8 cellular contexts compared by ENCODE assay signal in genomic region chr7:39621784-39622411, GRCh38. TPM values are rescaled to one million over a fixed set of nuclear protein-coding genes. Genes with fewer than 3 reads are reported as not detected.
DNase-seq lines count a peak whose midpoint lies in the region; ATAC-seq and TF ChIP-seq lines count a peak whose summit lies in the region.

No MANE protein-coding gene starts in this region.

- H3K4me1 ChIP-seq in HUES48 (ENCODE audit: control insufficient read depth, insufficient read depth, low read length) = peaks cover 29% of the 10 kb centered on the region
- peaks cover 27% of the 10 kb centered on the region for H3K4me1 ChIP-seq in neuron (ENCODE audit: insufficient read depth, low read length)
- peaks cover 33% of the 10 kb centered on the region for H3K4me1 ChIP-seq in lower lobe of right lung

- no peak for ATAC-seq in lower lobe of right lung

- peak; percentile 6 for DNase-seq in NCI-H748 (lab: John Stamatoyannopoulos, UW; ENCODE audit: unreplicated experiment)
- no peak for DNase-seq in NCI-H748 treated with DMSO at 0.1 percent for 48 hours (lab: John Stamatoyannopoulos, UW)
- DNase-seq in activated gamma-delta T cell (lab: John Stamatoyannopoulos, UW) = no peak
- DNase-seq in lower lobe of right lung = no peak
- no peak for DNase-seq in cortex of kidney (lab: John Stamatoyannopoulos, UW)

- H3K9ac ChIP-seq in HUES48 (ENCODE audit: low read depth, low read length) = no peak overlapping the region

- H3K36me3 ChIP-seq in HUES48 (ENCODE audit: control insufficient read depth, insufficient read depth, low read length) (no peaks in the 10 kb centered on the region), neuron (ENCODE audit: insufficient read depth, low read length) (no peaks in the 10 kb centered on the region), lower lobe of right lung (no peaks in the 10 kb centered on the region)

- H3K27me3 ChIP-seq in HUES48 (ENCODE audit: control insufficient read depth, insufficient read depth, low read length) (no peaks in the 10 kb centered on the region), neuron (ENCODE audit: insufficient read depth, low read length) (no peaks in the 10 kb centered on the region), lower lobe of right lung (ENCODE audit: low read depth) (no peaks in the 10 kb centered on the region)

- peaks cover 5% of the 10 kb centered on the region for H3K36me3 Mint-ChIP-seq in activated naive CD8-positive, alpha-beta T cell

- no peaks in the 10 kb centered on the region for H3K27me3 Mint-ChIP-seq in activated naive CD8-positive, alpha-beta T cell

- intact Hi-C loops in lower lobe of right lung (cut with DNase I) = no loop called here

- no peaks in the 10 kb centered on the region for H3K9me3 ChIP-seq in HUES48 (ENCODE audit: control insufficient read depth, insufficient read depth, low read length)
- H3K9me3 ChIP-seq in neuron (ENCODE audit: low read length) = no peaks in the 10 kb centered on the region
- H3K9me3 ChIP-seq in lower lobe of right lung = no peaks in the 10 kb centered on the region

- no peak for TF ChIP-seq CTCF in lower lobe of right lung (IDR thresholded peaks at IDR 0.05)

- no peak overlapping the region for H2AFZ ChIP-seq in neuron (ENCODE audit: low read depth, low read length)

- H3K4me3 ChIP-seq in HUES48 (ENCODE audit: low read depth, low read length) (peak overlapping the region; percentile 90), neuron (ENCODE audit: low read length) (peak overlapping the region; percentile 62), lower lobe of right lung (no peak overlapping the region)

- peak overlapping the region; percentile 91 for H3K27ac Mint-ChIP-seq in activated naive CD8-positive, alpha-beta T cell

- no peak overlapping the region for H3K27ac ChIP-seq in HUES48 (ENCODE audit: low read depth, low read length)
- no peak overlapping the region for H3K27ac ChIP-seq in lower lobe of right lung

- no peaks in the 10 kb centered on the region for H3K9me3 Mint-ChIP-seq in activated naive CD8-positive, alpha-beta T cell (ENCODE audit: low read depth)

- peaks cover 38% of the 10 kb centered on the region for H3K4me1 Mint-ChIP-seq in activated naive CD8-positive, alpha-beta T cell (ENCODE audit: low read depth)

- peak overlapping the region; percentile 87 for H3K4me3 Mint-ChIP-seq in activated naive CD8-positive, alpha-beta T cell

RNA-seq across cellular contexts. Expression of gene RALA, which starts 1.5 kb away (rescaled TPM):
- 48.0 TPM for total RNA-seq in lower lobe of right lung

RNA-seq across cellular contexts. Expression of gene YAE1, which starts 55.7 kb away (rescaled TPM):
- total RNA-seq in lower lobe of right lung = 18.1 TPM
